1 cellular context compared by ENCODE assay signal in the genomic region with DNA sequence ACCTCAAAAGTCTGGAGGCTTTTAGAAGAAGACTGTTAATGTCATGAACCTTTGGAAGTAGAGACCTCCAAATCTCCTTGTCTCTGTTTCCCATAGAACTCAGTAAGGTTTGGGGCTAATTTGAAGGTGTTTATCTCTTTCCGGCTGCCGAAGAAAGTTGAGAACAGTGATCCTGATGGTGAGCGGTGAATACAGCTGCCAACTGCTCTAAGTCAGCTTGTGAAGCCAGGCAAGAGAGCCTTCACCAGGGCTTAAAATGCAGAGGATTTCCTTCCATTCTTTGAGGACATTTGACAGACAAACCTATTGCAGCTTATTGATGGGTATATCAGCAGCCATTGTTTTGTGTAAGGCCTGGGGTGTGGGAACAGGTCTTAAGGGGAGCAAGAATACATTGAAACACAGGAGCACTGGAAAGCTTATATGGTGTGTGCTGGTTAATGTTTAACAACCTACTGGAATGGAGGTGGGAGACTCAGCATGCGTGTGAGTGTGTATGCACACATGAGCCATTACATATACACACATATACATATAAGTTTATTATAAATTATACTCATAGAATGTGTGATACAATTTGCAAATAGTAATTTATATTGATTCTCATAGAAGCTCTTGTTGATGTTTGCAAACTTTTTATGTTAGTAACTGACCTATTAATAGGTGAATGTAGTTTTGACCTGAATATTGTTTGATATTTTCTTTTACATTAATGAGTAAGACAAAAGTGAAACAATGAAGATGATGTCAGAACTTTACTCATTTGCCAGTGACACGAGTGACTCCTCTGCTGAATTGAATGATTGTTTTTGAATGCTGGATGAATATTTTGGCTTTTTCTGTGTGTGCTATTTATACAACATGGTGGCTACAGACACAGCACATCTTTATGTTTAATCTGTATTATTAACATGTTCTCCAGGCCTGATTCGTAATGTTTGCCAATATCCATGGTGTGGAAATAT.
A peak's percentile ranks its signal among the peaks of the same experiment; 100 is the strongest.
TF ChIP-seq lines count a peak whose summit lies in the region.

No MANE protein-coding gene starts in this region.

TF ChIP-seq in HepG2, 621 proteins besides CTCF, POLR2A, EP300 and RAD21:
- TF ChIP-seq ZNF577 (CRISPR knock-in tag; IDR thresholded peaks at IDR 0.05; ENCODE audit: borderline replicate concordance, low read depth) (no peak), SRF (IDR thresholded peaks at IDR 0.05; ENCODE audit: low read depth, low read length) (no peak), BRD4 (CRISPR knock-in tag; IDR thresholded peaks at IDR 0.05) (no peak), GPN1 (CRISPR knock-in tag; IDR thresholded peaks at IDR 0.05; ENCODE audit: borderline replicate concordance) (no peak), HIVEP1 (CRISPR knock-in tag; IDR thresholded peaks at IDR 0.05) (no peak), BHLHE40 (IDR thresholded peaks at IDR 0.05; ENCODE audit: low read length) (no peak)
- TF ChIP-seq, protein P1, sequence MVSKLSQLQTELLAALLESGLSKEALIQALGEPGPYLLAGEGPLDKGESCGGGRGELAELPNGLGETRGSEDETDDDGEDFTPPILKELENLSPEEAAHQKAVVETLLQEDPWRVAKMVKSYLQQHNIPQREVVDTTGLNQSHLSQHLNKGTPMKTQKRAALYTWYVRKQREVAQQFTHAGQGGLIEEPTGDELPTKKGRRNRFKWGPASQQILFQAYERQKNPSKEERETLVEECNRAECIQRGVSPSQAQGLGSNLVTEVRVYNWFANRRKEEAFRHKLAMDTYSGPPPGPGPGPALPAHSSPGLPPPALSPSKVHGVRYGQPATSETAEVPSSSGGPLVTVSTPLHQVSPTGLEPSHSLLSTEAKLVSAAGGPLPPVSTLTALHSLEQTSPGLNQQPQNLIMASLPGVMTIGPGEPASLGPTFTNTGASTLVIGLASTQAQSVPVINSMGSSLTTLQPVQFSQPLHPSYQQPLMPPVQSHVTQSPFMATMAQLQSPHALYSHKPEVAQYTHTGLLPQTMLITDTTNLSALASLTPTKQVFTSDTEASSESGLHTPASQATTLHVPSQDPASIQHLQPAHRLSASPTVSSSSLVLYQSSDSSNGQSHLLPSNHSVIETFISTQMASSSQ (IDR thresholded peaks at IDR 0.05; ENCODE audit: low read depth) = 0 out of 2 replicates have a peak, but pooled peaks have one; percentile 14
- TF ChIP-seq, protein P1 (CRISPR knock-in tag; IDR thresholded peaks at IDR 0.05; ENCODE audit: borderline replicate concordance) = no peak
